ENCODE assay signal across 8 cellular contexts in genomic region chr15:88897456-88898194, GRCh38. TPM values are rescaled to one million over a fixed set of nuclear protein-coding genes. Genes with fewer than 3 reads are reported as not detected.
DNase-seq lines count a peak whose midpoint lies in the region; ATAC-seq and TF ChIP-seq lines count a peak whose summit lies in the region.

No MANE protein-coding gene starts in this region.

- ATAC-seq in activated B cell treated with CpG ODN at 0.5 μM for 24 hours (ENCODE audit: low read depth) (peak; percentile 74), left colon (peak; percentile 93), HG02970 (IDR thresholded peaks at IDR 0.05; ENCODE audit: low FRiP score, unreplicated experiment) (no peak)

- H3K27ac ChIP-seq in mammary epithelial cell (ENCODE audit: insufficient read depth, low read depth, low read length) = no peak overlapping the region

- peak overlapping the region; percentile 48 for H3K4me2 ChIP-seq in mammary epithelial cell (ENCODE audit: insufficient read depth, low read depth, low read length)

- peak; percentile 13 for DNase-seq in NCI-H748 (lab: John Stamatoyannopoulos, UW; ENCODE audit: unreplicated experiment)
- no peak for DNase-seq in NCI-H748 treated with DMSO at 0.1 percent for 48 hours (lab: John Stamatoyannopoulos, UW)
- peak; percentile 48 for DNase-seq in NAMALWA (ENCODE audit: low spot score)
- no peak for DNase-seq in activated B cell treated with CpG ODN at 0.5 μM for 24 hours
- peak; percentile 81 for DNase-seq in mammary epithelial cell
- DNase-seq in left colon = peak; percentile 71 to 84
- DNase-seq in stimulated activated CD4-positive, alpha-beta T cell treated with anti-CD3 and anti-CD28 coated beads, Interleukin-4, amount 100 ng/mL, for 1 hour = peak; percentile 84

- no peaks in the 10 kb centered on the region for H4K20me1 ChIP-seq in mammary epithelial cell (ENCODE audit: insufficient read depth, low read length)

- intact Hi-C loops in activated B cell treated with CpG ODN at 0.5 μM for 24 hours (cut with micrococcal nuclease) = loop anchor here (5.0 kb wide), 1 partner anchor 430 kb away; the partner anchor contains the start of genes MRPL46 and MRPS11
- intact Hi-C loops in mammary epithelial cell (cut with micrococcal nuclease) = loop anchor here (1.0 to 5.0 kb wide), 3 partner anchors 240 to 420 kb away; partner anchors contain the start of gene FANCI
- intact Hi-C loops in left colon (cut with DNase I, micrococcal nuclease) = no loop called here

- H2AFZ ChIP-seq in mammary epithelial cell (ENCODE audit: low read depth, low read length) = peak overlapping the region; percentile 66

- no peak overlapping the region for H3K4me3 ChIP-seq in mammary epithelial cell (replicated peaks in 1 of 3; ENCODE audit: insufficient read depth in 1 of 3, low read depth in 2 of 3, low read length in 3 of 3)

- dilution Hi-C loops in mammary epithelial cell (cut with HindIII; ENCODE audit: low sequenced_read_pairs) = no loop called here

- peaks cover 6% of the 10 kb centered on the region for H3K27me3 Mint-ChIP-seq in activated B cell treated with CpG ODN at 0.5 μM for 24 hours

- no peaks in the 10 kb centered on the region for H3K36me3 ChIP-seq in mammary epithelial cell (ENCODE audit: insufficient read depth, low read length)

- in situ Hi-C loops in mammary epithelial cell (cut with MboI; ENCODE audit: low sequenced_read_pairs in 2 of 2) = no loop called here

- no peak overlapping the region for H3K4me3 Mint-ChIP-seq in activated B cell treated with CpG ODN at 0.5 μM for 24 hours

- BruUV-seq in mammary epithelial cell (replicated peaks; lab: Mats Ljungman, UMichigan) = no TSS peak

- 19% methylated on average over 7 of the region's 12 CpGs for WGBS in mammary epithelial cell (ENCODE audit: low coverage, missing lambda C conversion rate)

- no peak overlapping the region for H3K27ac Mint-ChIP-seq in activated B cell treated with CpG ODN at 0.5 μM for 24 hours

- POLR2A ChIA-PET in activated B cell treated with CpG ODN at 0.5 μM for 24 hours (lab: Charles Lee) = no interaction called here

- H3K9ac ChIP-seq in mammary epithelial cell (ENCODE audit: insufficient read depth, low read length) = no peak overlapping the region

- no peaks in the 10 kb centered on the region for H3K9me3 ChIP-seq in mammary epithelial cell (replicated peaks; ENCODE audit: insufficient read depth, low read length)

- H3K9me3 Mint-ChIP-seq in activated B cell treated with CpG ODN at 0.5 μM for 24 hours = no peaks in the 10 kb centered on the region

- H3K79me2 ChIP-seq in mammary epithelial cell (ENCODE audit: insufficient read depth, low read length) = no peaks in the 10 kb centered on the region

- CTCF ChIA-PET in activated B cell treated with CpG ODN at 0.5 μM for 24 hours (lab: Charles Lee) = interaction anchor here (1.0 kb wide), 1 partner anchor 273 kb away, joined by 4 read pairs; no protein-coding TSS in a partner anchor
- CTCF ChIA-PET in mammary epithelial cell (lab: Charles Lee; ENCODE audit: low non-redundant PET) = no interaction called here

- peaks cover 16% of the 10 kb centered on the region for H3K4me1 Mint-ChIP-seq in activated B cell treated with CpG ODN at 0.5 μM for 24 hours

- no peaks in the 10 kb centered on the region for H3K36me3 Mint-ChIP-seq in activated B cell treated with CpG ODN at 0.5 μM for 24 hours (ENCODE audit: low read depth)

- TF ChIP-seq CTCF in activated B cell treated with CpG ODN at 0.5 μM for 24 hours (IDR thresholded peaks at IDR 0.05) = no peak
- peak; percentile 38 to 74 for TF ChIP-seq CTCF in mammary epithelial cell (conservative IDR thresholded peaks at IDR 0.05 in 1 of 2, IDR thresholded peaks at IDR 0.05 in 1 of 2; ENCODE audit: extremely low read depth in 1 of 2, insufficient read depth in 1 of 2, low read depth in 1 of 2, low read length in 2 of 2)

- no peaks in the 10 kb centered on the region for H3K27me3 ChIP-seq in mammary epithelial cell (ENCODE audit: insufficient read depth, low read length)

- peaks cover 18% of the 10 kb centered on the region for H3K4me1 ChIP-seq in mammary epithelial cell (ENCODE audit: insufficient read depth, low read length)

RNA-seq across cellular contexts. Expression of gene HAPLN3, which starts 2.3 kb away (rescaled TPM):
- 8.5 and 9.1 TPM in 2 replicates for total RNA-seq in activated B cell treated with CpG ODN at 0.5 μM for 24 hours
- total RNA-seq in mammary epithelial cell = 1 to 10 TPM; 1.5 to 3.8 TPM
- polyA plus RNA-seq in mammary epithelial cell = 4.4 TPM
- polyA minus RNA-seq in mammary epithelial cell = not detected
- 1 to 10 TPM; 2.0 to 2.4 TPM for total RNA-seq in left colon

RNA-seq across cellular contexts. Expression of gene MFGE8, which starts 15.6 kb away (rescaled TPM):
- total RNA-seq in activated B cell treated with CpG ODN at 0.5 μM for 24 hours (2.4 and 3.5 TPM in 2 replicates), mammary epithelial cell (100 to 1,000 TPM in 1 of 2 donors, 10 to 100 TPM in 1; 81.4 to 145 TPM), left colon (10 to 100 TPM; 37.1 to 69.8 TPM)
- 115 TPM for polyA plus RNA-seq in mammary epithelial cell
- polyA minus RNA-seq in mammary epithelial cell = 109 TPM

Comparison
In these comparisons a context has a peak if more than half of its experiments do, and no peak if none do; other contexts are left out.
1. DNase-seq: peak in NCI-H748 (single experiment), NAMALWA (single experiment), mammary epithelial cell (single experiment), left colon (2 of 2) and stimulated activated CD4-positive, alpha-beta T cell treated with anti-CD3 and anti-CD28 coated beads, Interleukin-4, amount 100 ng/mL, for 1 hour (single experiment); none in NCI-H748 treated with DMSO at 0.1 percent for 48 hours (single experiment) and activated B cell treated with CpG ODN at 0.5 μM for 24 hours (single experiment).
2. intact Hi-C loops: an anchor here in activated B cell treated with CpG ODN at 0.5 μM for 24 hours (5.0 kb wide) and mammary epithelial cell (1.0 to 5.0 kb wide); none called in left colon.